8 cellular contexts compared by ENCODE assay signal in the genomic region with DNA sequence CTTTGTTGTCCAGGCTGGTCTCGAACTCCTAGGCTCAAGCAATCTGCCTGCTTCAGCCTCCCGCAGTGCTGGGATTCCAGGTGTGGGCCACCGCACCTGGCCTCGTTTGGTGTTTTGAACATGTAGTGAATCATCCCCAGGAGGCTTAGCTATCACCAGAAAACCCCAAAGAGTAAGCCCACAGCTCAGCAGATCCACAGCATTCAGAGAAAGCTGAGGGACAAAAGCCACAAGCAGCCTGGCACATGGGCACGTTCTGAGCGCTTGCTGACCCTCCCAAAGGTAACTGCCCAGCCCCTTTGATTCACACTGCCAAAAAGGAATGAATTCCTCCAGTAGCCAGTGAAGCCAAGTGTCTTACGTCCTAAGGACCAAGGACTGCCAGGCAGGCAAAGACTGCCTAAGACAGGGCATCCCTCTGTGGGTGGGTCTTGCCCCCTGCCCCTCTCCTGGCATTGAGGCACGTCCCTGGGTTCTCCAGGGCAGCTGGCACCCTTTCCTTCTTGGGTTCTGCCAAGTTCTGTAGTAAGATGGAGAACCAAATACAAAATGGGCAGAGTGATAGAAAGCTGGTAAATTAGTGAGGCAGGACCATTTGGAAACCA. TPM values are rescaled to one million over a fixed set of nuclear protein-coding genes. Genes with fewer than 3 reads are reported as not detected.
DNase-seq lines count a peak whose midpoint lies in the region; TF ChIP-seq lines count a peak whose summit lies in the region.

No MANE protein-coding gene starts in this region.

- POLR2A ChIA-PET in activated CD4-positive, alpha-beta memory T cell treated with anti-CD3 and anti-CD28 coated beads for 36 hours (lab: Charles Lee): interaction anchor here (0.8 to 3.1 kb wide), 6 partner anchors 23 to 46 kb away, joined by 3 to 68 read pairs (median 22); no protein-coding TSS in a partner anchor

- no peak for DNase-seq in HFFc6
- peak; percentile 69 for DNase-seq in activated CD4-positive, alpha-beta memory T cell treated with anti-CD3 and anti-CD28 coated beads for 36 hours
- no peak for DNase-seq in esophagus muscularis mucosa (ENCODE audit: extremely low spot score)
- peak; percentile 43 for DNase-seq in stimulated activated CD8-positive, alpha-beta memory T cell treated with anti-CD3 and anti-CD28 coated beads, Interleukin-4, amount 100 ng/mL, for 48 hours
- DNase-seq in NCI-H1092 (lab: John Stamatoyannopoulos, UW): no peak
- DNase-seq in DMS79 treated with DMSO at 0.1 percent for 48 hours (lab: John Stamatoyannopoulos, UW): no peak
- DNase-seq in NAMALWA (ENCODE audit: low spot score): no peak
- DNase-seq in GM19238 (ENCODE audit: insufficient read length, low spot score): no peak

- peaks cover 8% of the 10 kb centered on the region for H3K36me3 Mint-ChIP-seq in HFFc6 (ENCODE audit: low read depth)
- peaks cover 55% of the 10 kb centered on the region for H3K36me3 Mint-ChIP-seq in activated CD4-positive, alpha-beta memory T cell treated with anti-CD3 and anti-CD28 coated beads for 36 hours

- no peaks in the 10 kb centered on the region for H3K9me3 Mint-ChIP-seq in HFFc6
- no peaks in the 10 kb centered on the region for H3K9me3 Mint-ChIP-seq in activated CD4-positive, alpha-beta memory T cell treated with anti-CD3 and anti-CD28 coated beads for 36 hours

- H3K4me3 ChIP-seq in esophagus muscularis mucosa: no peak overlapping the region

- no peak for TF ChIP-seq POLR2A in esophagus muscularis mucosa (IDR thresholded peaks at IDR 0.05; ENCODE audit: low read depth)

- no peaks in the 10 kb centered on the region for H3K27me3 ChIP-seq in esophagus muscularis mucosa

- TF ChIP-seq CTCF in HFFc6 (IDR thresholded peaks at IDR 0.05): no peak
- TF ChIP-seq CTCF in esophagus muscularis mucosa (IDR thresholded peaks at IDR 0.05): no peak

- peak overlapping the region; percentile 98 for H3K27ac Mint-ChIP-seq in HFFc6
- peak overlapping the region; percentile 100 for H3K27ac Mint-ChIP-seq in activated CD4-positive, alpha-beta memory T cell treated with anti-CD3 and anti-CD28 coated beads for 36 hours

- WGBS in esophagus muscularis mucosa: 71% methylated on average over 8 of the region's 8 CpGs

- CTCF ChIA-PET in activated CD4-positive, alpha-beta memory T cell treated with anti-CD3 and anti-CD28 coated beads for 36 hours (lab: Charles Lee): interaction anchor here (0.9 to 3.8 kb wide), 8 partner anchors 21 to 111 kb away, joined by 3 to 23 read pairs (median 3); a partner anchor contains a TSS

- peaks cover under 1% of the 10 kb centered on the region for H3K27me3 Mint-ChIP-seq in HFFc6 (ENCODE audit: insufficient read depth)
- H3K27me3 Mint-ChIP-seq in activated CD4-positive, alpha-beta memory T cell treated with anti-CD3 and anti-CD28 coated beads for 36 hours: no peaks in the 10 kb centered on the region

- H3K27ac ChIP-seq in esophagus muscularis mucosa (replicated peaks in 1 of 4): peak overlapping the region; percentile 77 to 84 (median 82)

- H3K36me3 ChIP-seq in esophagus muscularis mucosa: peaks cover 0 to 4% (median 0%) of the 10 kb centered on the region in 4 donors

- peaks cover 58 to 69% (median 65%) of the 10 kb centered on the region in 4 donors for H3K4me1 ChIP-seq in esophagus muscularis mucosa

- H3K9me3 ChIP-seq in esophagus muscularis mucosa: no peaks in the 10 kb centered on the region

- TF ChIP-seq EP300 in esophagus muscularis mucosa (IDR thresholded peaks at IDR 0.05): no peak

- peaks cover 67% of the 10 kb centered on the region for H3K4me1 Mint-ChIP-seq in HFFc6 (ENCODE audit: low read depth)
- H3K4me1 Mint-ChIP-seq in activated CD4-positive, alpha-beta memory T cell treated with anti-CD3 and anti-CD28 coated beads for 36 hours (ENCODE audit: low read depth): peaks cover 93% of the 10 kb centered on the region

- peak overlapping the region; percentile 87 for H3K4me3 Mint-ChIP-seq in HFFc6
- peak overlapping the region; percentile 72 for H3K4me3 Mint-ChIP-seq in activated CD4-positive, alpha-beta memory T cell treated with anti-CD3 and anti-CD28 coated beads for 36 hours

- intact Hi-C loops in activated CD4-positive, alpha-beta memory T cell treated with anti-CD3 and anti-CD28 coated beads for 36 hours (cut with micrococcal nuclease): loop anchor here (1.0 to 10.0 kb wide), 4 partner anchors 7 to 276 kb away; a partner anchor contains a TSS
- intact Hi-C loops in esophagus muscularis mucosa (cut with DNase I): no loop called here

RNA-seq across cellular contexts. Expression of a gene that starts 31.7 kb away (rescaled TPM):
- total RNA-seq in HFFc6 (2021; fragmentation: NEBNext Ultra II Directional; extraction: Animal tissue kit (Norgen Biotek cat#: 25700)): under 1 TPM in 5 of 6 experiments, not detected in 1; 0.05 to 0.23 (median 0.12) TPM
- total RNA-seq in activated CD4-positive, alpha-beta memory T cell treated with anti-CD3 and anti-CD28 coated beads for 36 hours: 10 to 100 TPM; 38.9 to 40.4 TPM
- 10 to 100 TPM; 21.9 to 31.3 (median 27.3) TPM for total RNA-seq in esophagus muscularis mucosa

Comparison
In these comparisons a context has a peak if more than half of its experiments do, and no peak if none do; other contexts are left out.
1. DNase-seq: peak in activated CD4-positive, alpha-beta memory T cell treated with anti-CD3 and anti-CD28 coated beads for 36 hours (single experiment) and stimulated activated CD8-positive, alpha-beta memory T cell treated with anti-CD3 and anti-CD28 coated beads, Interleukin-4, amount 100 ng/mL, for 48 hours (single experiment); none in HFFc6 (single experiment), esophagus muscularis mucosa (single experiment), NCI-H1092 (single experiment), DMS79 treated with DMSO at 0.1 percent for 48 hours (single experiment), NAMALWA (single experiment) and GM19238 (single experiment).
2. RNA of a gene that starts 31.7 kb away (total RNA-seq): 38.9 to 40.4 TPM in activated CD4-positive, alpha-beta memory T cell treated with anti-CD3 and anti-CD28 coated beads for 36 hours and 21.9 to 31.3 TPM in esophagus muscularis mucosa; 0.05 to 0.23 TPM in HFFc6; every median in the first group is over 10 times any median in the second.